In the genomic region with DNA sequence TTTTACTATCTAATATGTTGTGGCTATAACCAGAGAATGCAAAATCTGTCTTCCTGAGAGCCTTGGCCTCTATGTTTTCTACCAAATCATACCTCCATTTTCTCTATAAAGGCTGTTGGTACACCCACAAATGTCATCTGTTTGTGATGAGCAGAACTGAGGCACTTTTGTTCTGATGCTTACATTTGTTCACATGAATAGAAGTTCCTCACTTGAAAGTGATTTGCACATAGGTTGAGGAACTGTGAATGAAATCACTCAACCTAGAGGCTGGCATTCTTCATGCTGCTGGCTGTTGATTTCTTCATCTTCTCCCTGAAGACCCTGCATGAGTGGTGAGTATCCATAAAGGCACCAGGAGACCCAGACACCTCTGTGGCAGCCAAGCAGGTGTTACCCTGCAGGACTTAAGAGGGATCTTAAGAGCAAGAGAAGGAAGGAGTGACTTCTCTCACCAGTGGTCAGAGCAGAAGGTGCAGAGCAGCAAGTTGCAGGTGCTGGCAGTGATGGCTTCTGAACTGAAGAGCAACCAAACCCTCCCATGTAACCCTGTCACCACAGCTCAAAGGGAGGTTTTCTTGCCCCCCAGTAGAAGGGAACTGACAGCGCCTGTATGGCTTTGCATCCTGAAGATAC, we compare ENCODE assay signal across 1 cellular context.
TF ChIP-seq lines count a peak whose summit lies in the region.

No MANE protein-coding gene starts in this region.

TF ChIP-seq in WTC11, 78 proteins besides CTCF, POLR2A, EP300 and RAD21 (continued from another document):
- TF ChIP-seq, protein P1, sequence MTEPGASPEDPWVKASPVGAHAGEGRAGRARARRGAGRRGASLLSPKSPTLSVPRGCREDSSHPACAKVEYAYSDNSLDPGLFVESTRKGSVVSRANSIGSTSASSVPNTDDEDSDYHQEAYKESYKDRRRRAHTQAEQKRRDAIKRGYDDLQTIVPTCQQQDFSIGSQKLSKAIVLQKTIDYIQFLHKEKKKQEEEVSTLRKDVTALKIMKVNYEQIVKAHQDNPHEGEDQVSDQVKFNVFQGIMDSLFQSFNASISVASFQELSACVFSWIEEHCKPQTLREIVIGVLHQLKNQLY (CRISPR knock-in tag; IDR thresholded peaks at IDR 0.05): no peak
- TF ChIP-seq ZMAT4 (CRISPR knock-in tag; IDR thresholded peaks at IDR 0.05) (no peak), CREM (CRISPR knock-in tag; IDR thresholded peaks at IDR 0.05) (no peak), ZBTB43 (CRISPR knock-in tag; IDR thresholded peaks at IDR 0.05) (no peak)
